In the genomic region with DNA sequence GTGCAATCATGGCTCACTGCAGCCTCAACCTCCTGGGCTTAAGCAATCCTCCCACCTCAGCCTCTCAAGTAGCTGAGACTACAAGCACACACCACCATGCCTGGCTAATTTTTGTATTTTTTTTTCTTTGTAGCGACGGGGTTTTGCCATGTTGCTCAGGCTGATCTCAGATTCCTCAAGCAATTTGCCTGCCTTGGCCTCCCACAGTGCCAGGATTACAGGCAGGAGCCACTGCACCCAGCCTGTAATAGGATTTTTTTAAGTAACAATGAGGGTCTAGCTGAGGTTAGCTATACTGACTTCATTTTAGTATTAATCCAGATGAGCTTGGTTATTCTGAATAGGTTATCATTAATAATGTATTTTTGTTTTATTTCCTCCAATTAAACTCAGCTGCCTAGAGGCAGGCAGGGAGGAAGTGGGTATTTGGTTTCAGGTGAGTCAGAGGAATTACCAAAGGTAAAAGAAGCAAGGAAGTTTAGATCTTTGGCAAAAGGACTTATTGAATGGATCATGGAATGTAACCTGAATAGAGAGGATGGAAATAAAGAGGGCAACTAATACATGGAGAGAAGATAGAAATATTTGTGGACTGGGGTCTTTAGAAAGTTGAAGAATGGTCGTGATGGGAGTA, we compare ENCODE assay signal across 23 cellular contexts.
"Had no signal": no experiment of that assay in that cellular context is flagged by ENCODE, and none has a peak within 500 bp of the region (broad histone marks: within the 10 kb centered on the region; RNA-seq: fewer than 3 reads in every experiment).

No MANE protein-coding gene starts in this region.

- H3K4me3 ChIP-seq: colonic mucosa, dorsolateral prefrontal cortex, gastroesophageal sphincter, mucosa of descending colon, right lobe of liver, skin epidermis, tibial artery had no signal

- H3K4me3 Mint-ChIP-seq: activated naive CD8-positive, alpha-beta T cell treated with anti-CD3 and anti-CD28 coated beads for 36 hours; activated T-cell treated with anti-CD3 and anti-CD28 coated beads, Interleukin-2, amount 50 U/mL, for 24 hours; effector memory CD8-positive, alpha-beta T cell; stimulated activated naive CD8-positive, alpha-beta T cell treated with anti-CD3 and anti-CD28 coated beads, Interleukin-15, amount 100 ng/mL, for 72 hours; T-helper 2 cell treated with Interferon-gamma antibody and Interleukin-4, amounts not matched to agents 5 μg/mL and 100 μg/mL, for 36 hours had no signal

- H3K36me3 Mint-ChIP-seq: activated naive CD8-positive, alpha-beta T cell treated with anti-CD3 and anti-CD28 coated beads for 36 hours had no signal

- H3K4me1 Mint-ChIP-seq: activated naive CD8-positive, alpha-beta T cell treated with anti-CD3 and anti-CD28 coated beads for 36 hours; stimulated activated naive CD8-positive, alpha-beta T cell treated with anti-CD3 and anti-CD28 coated beads, Interleukin-15, amount 100 ng/mL, for 72 hours had no signal

- H3K27ac Mint-ChIP-seq: activated naive CD8-positive, alpha-beta T cell treated with anti-CD3 and anti-CD28 coated beads for 36 hours; activated T-cell treated with anti-CD3 and anti-CD28 coated beads, Interleukin-2, amount 50 U/mL, for 24 hours; effector memory CD8-positive, alpha-beta T cell; stimulated activated naive CD8-positive, alpha-beta T cell treated with anti-CD3 and anti-CD28 coated beads, Interleukin-15, amount 100 ng/mL, for 72 hours; T-helper 2 cell treated with Interferon-gamma antibody and Interleukin-4, amounts not matched to agents 5 μg/mL and 100 μg/mL, for 36 hours had no signal

- H3K9me3 Mint-ChIP-seq: activated naive CD8-positive, alpha-beta T cell treated with anti-CD3 and anti-CD28 coated beads for 36 hours; activated T-cell treated with anti-CD3 and anti-CD28 coated beads, Interleukin-2, amount 50 U/mL, for 24 hours; stimulated activated naive CD8-positive, alpha-beta T cell treated with anti-CD3 and anti-CD28 coated beads, Interleukin-15, amount 100 ng/mL, for 72 hours; T-helper 2 cell treated with Interferon-gamma antibody and Interleukin-4, amounts not matched to agents 5 μg/mL and 100 μg/mL, for 36 hours had no signal

- DNase-seq: activated CD4-positive, alpha-beta T cell treated with anti-CD3 and anti-CD28 coated beads for 1 hour; activated CD8-positive, alpha-beta memory T cell treated with anti-CD3 and anti-CD28 coated beads for 24 hours; activated CD8-positive, alpha-beta memory T cell treated with anti-CD3 and anti-CD28 coated beads, Interleukin-2, amount 50 U/mL, for 4 hours; activated naive CD4-positive, alpha-beta T cell treated with Interleukin-2 at 50 U/mL for 16 hours; activated naive CD8-positive, alpha-beta T cell treated with anti-CD3 and anti-CD28 coated beads for 36 hours; activated T-cell treated with anti-CD3 and anti-CD28 coated beads, Interleukin-2, amount 50 U/mL, for 24 hours; colonic mucosa; dorsolateral prefrontal cortex; effector memory CD8-positive, alpha-beta T cell; head of caudate nucleus; hypothalamus; left colon; mesenchymal stem cell; mucosa of descending colon; occipital lobe; right lobe of liver; stimulated activated CD4-positive, alpha-beta T cell treated with anti-CD3 and anti-CD28 coated beads, Interleukin-1b, Interleukin-23, amount 100 ng/mL, for 48 hours; stimulated activated naive CD8-positive, alpha-beta T cell treated with anti-CD3 and anti-CD28 coated beads, Interleukin-15, amount 100 ng/mL, for 72 hours; tibial artery; WERI-Rb-1 had no signal

- H3K27ac ChIP-seq: colonic mucosa, dorsolateral prefrontal cortex, gastroesophageal sphincter, right lobe of liver, skin epidermis, tibial artery, WERI-Rb-1 had no signal

- H3K27me3 Mint-ChIP-seq: activated naive CD8-positive, alpha-beta T cell treated with anti-CD3 and anti-CD28 coated beads for 36 hours; activated T-cell treated with anti-CD3 and anti-CD28 coated beads, Interleukin-2, amount 50 U/mL, for 24 hours; effector memory CD8-positive, alpha-beta T cell; stimulated activated naive CD8-positive, alpha-beta T cell treated with anti-CD3 and anti-CD28 coated beads, Interleukin-15, amount 100 ng/mL, for 72 hours had no signal

- ATAC-seq: effector memory CD8-positive, alpha-beta T cell; gastroesophageal sphincter; left colon; mucosa of descending colon; right lobe of liver; stimulated activated naive CD8-positive, alpha-beta T cell treated with anti-CD3 and anti-CD28 coated beads, Interleukin-15, amount 100 ng/mL, for 72 hours had no signal
